In genomic region chr19:33778089-33778791, GRCh38 we compare ENCODE assay signal across 8 cellular contexts. TPM values are rescaled to one million over a fixed set of nuclear protein-coding genes. Genes with fewer than 3 reads are reported as not detected.
DNase-seq lines count a peak whose midpoint lies in the region; ATAC-seq and TF ChIP-seq lines count a peak whose summit lies in the region.

No MANE protein-coding gene starts in this region.

- peaks cover 15% of the 10 kb centered on the region for H3K4me1 Mint-ChIP-seq in Calu3 (ENCODE audit: low read depth, unreplicated experiment)

- H3K9me3 Mint-ChIP-seq in Calu3 (ENCODE audit: low read depth, unreplicated experiment) = no peaks in the 10 kb centered on the region

- H3K4me3 Mint-ChIP-seq in Calu3 (ENCODE audit: low read depth, unreplicated experiment) = no peak overlapping the region

- H3K36me3 ChIP-seq in tibial artery = no peaks in the 10 kb centered on the region

- H3K9me3 ChIP-seq in tibial artery = no peaks in the 10 kb centered on the region

- H3K27ac ChIP-seq in RWPE1 = no peak overlapping the region
- H3K27ac ChIP-seq in foreskin keratinocyte = no peak overlapping the region
- H3K27ac ChIP-seq in tibial artery = no peak overlapping the region

- peak; percentile 78 for ATAC-seq in GM21526 (IDR thresholded peaks at IDR 0.05; ENCODE audit: low FRiP score, unreplicated experiment)
- peak; percentile 79 for ATAC-seq in foreskin keratinocyte
- ATAC-seq in omental fat pad (ENCODE audit: low FRiP score) = peak; percentile 84

- H3K4me3 ChIP-seq in tibial artery = no peak overlapping the region

- no peak overlapping the region for H3K27ac Mint-ChIP-seq in Calu3 (ENCODE audit: unreplicated experiment)

- H3K4me1 ChIP-seq in foreskin keratinocyte = no peaks in the 10 kb centered on the region
- peaks cover 0 to 27% (median 13%) of the 10 kb centered on the region in 4 donors for H3K4me1 ChIP-seq in tibial artery

- H3K27me3 ChIP-seq in foreskin keratinocyte = peaks cover 24% of the 10 kb centered on the region
- peaks cover 0 to 84% of the 10 kb centered on the region in 2 donors for H3K27me3 ChIP-seq in tibial artery

- H3K27me3 Mint-ChIP-seq in Calu3 (ENCODE audit: unreplicated experiment) = peaks cover 88% of the 10 kb centered on the region

- H3K36me3 Mint-ChIP-seq in Calu3 (ENCODE audit: insufficient read depth, unreplicated experiment) = peaks cover 4% of the 10 kb centered on the region

- POLR2A ChIA-PET in RWPE1 (lab: Yijun Ruan, JAX; ENCODE audit: low non-redundant PET) = no interaction called here

- intact Hi-C loops in Calu3 (cut with micrococcal nuclease; ENCODE audit: unreplicated experiment) = loop anchor here (1.0 to 5.0 kb wide), 3 partner anchors 220 to 369 kb away; no protein-coding TSS in a partner anchor
- intact Hi-C loops in tibial artery (cut with DNase I; ENCODE audit: low total_unique reads) = loop anchor here (5.0 to 10.0 kb wide), 3 partner anchors 319 to 543 kb away; no protein-coding TSS in a partner anchor

- peak; percentile 100 for TF ChIP-seq CTCF in Calu3 (IDR thresholded peaks at IDR 0.05; ENCODE audit: unreplicated experiment)
- TF ChIP-seq CTCF in RWPE1 (conservative IDR thresholded peaks at IDR 0.05; ENCODE audit: low read depth) = peak; percentile 100
- peak; percentile 100 for TF ChIP-seq CTCF in foreskin keratinocyte (conservative IDR thresholded peaks at IDR 0.05)
- peak; percentile 87 to 100 (median 100) for TF ChIP-seq CTCF in omental fat pad (IDR thresholded peaks at IDR 0.05)
- peak; percentile 100 for TF ChIP-seq CTCF in tibial artery (IDR thresholded peaks at IDR 0.05)

- BruUV-seq in Calu3 (replicated peaks; lab: Mats Ljungman, UMichigan) = no TSS peak

- DNase-seq in Calu3 (peak; percentile 93), KG1 (lab: John Stamatoyannopoulos, UW) (peak; percentile 25), RWPE1 (ENCODE audit: low spot score) (peak; percentile 87), foreskin keratinocyte (peak in 1 of 2 donors; percentile 22), omental fat pad (ENCODE audit: low spot score) (peak; percentile 62), tibial artery (peak; percentile 56 to 82)
- DNase-seq in activated T-helper 9 cell treated with anti-CD3 and anti-CD28 coated beads, Interleukin-2, amount 50 U/mL, for 16 hours (ENCODE audit: low read depth) = peak; percentile 76

- CTCF ChIA-PET in Calu3 (lab: Charles Lee) = interaction anchor here (0.5 to 2.3 kb wide), 23 partner anchors 9 to 823 kb away, joined by 3 to 75 read pairs (median 3); no protein-coding TSS in a partner anchor
- CTCF ChIA-PET in RWPE1 (lab: Yijun Ruan, JAX) = interaction anchor here (0.6 to 3.5 kb wide), 56 partner anchors 9 to 1071 kb away, joined by 3 to 89 read pairs (median 4); partner anchors contain the start of gene KCTD15

RNA-seq across cellular contexts. Expression of gene KCTD15, which starts 18.4 kb away (rescaled TPM):
- total RNA-seq in Calu3 (2022) = 12.5 and 18.6 TPM in 2 replicates
- 19.5 and 27.6 TPM in 2 replicates for total RNA-seq in foreskin keratinocyte
- polyA plus RNA-seq in foreskin keratinocyte = 14.8 and 19.0 TPM in 2 replicates
- total RNA-seq in omental fat pad = 10 to 100 TPM; 30.6 to 49.7 (median 38.2) TPM
